ENCODE assay signal across 14 cellular contexts in the genomic region with DNA sequence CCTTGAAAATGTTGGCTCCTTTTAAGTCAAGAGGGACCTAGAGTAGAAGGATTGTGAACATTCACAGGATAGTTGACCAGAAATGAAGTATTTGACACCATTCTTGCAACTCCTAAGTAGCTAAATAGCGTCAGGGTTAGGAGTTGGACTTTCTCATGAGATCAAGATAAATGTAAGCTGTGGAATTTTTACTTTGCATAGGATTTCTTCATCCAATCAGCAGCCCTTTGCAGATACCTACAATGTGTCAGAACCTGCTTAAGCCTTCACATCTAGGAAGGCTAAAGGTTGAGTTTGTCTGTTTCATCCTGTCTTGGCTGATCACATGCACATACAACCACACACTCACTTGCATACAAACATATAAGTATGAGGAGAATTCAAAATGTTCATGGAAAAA. TPM values are rescaled to one million over a fixed set of nuclear protein-coding genes. Genes with fewer than 3 reads are reported as not detected.
DNase-seq lines count a peak whose midpoint lies in the region; ATAC-seq, FAIRE-seq and TF ChIP-seq lines count a peak whose summit lies in the region.
"Had no signal": no experiment of that assay in that cellular context is flagged by ENCODE, and none has a peak within 500 bp of the region (broad histone marks: within the 10 kb centered on the region; RNA-seq: fewer than 3 reads in every experiment).

No MANE protein-coding gene starts in this region.

- DNase-seq in GM23248 (no peak), T-helper 17 cell (no peak), immature natural killer cell (no peak), tibial artery (no peak), HAP-1 (ENCODE audit: low spot score in 2 of 2) (no peak), HepG2 (ENCODE audit: low spot score) (no peak), NCI-H2107 (lab: John Stamatoyannopoulos, UW) (no peak)
- DNase-seq: activated CD8-positive, alpha-beta memory T cell treated with anti-CD3 and anti-CD28 coated beads for 24 hours; effector CD4-positive, alpha-beta T cell; GOT3; left colon; NCI-H69 had no signal

- H3K36me3 Mint-ChIP-seq in T-helper 17 cell (ENCODE audit: low read depth) (peaks cover 8% of the 10 kb centered on the region), immature natural killer cell (peaks cover 3 to 25% (median 7%) of the 10 kb centered on the region in 3 donors)

- H3K4me2 ChIP-seq in GM23248 (ENCODE audit: unreplicated experiment) (no peak overlapping the region), HepG2 (ENCODE audit: low read depth, low read length) (no peak overlapping the region)
- H3K4me2 ChIP-seq: smooth muscle cell had no signal

- H4K20me1 ChIP-seq in GM23248 (ENCODE audit: insufficient read depth), result no peaks in the 10 kb centered on the region
- no peaks in the 10 kb centered on the region for H4K20me1 ChIP-seq in HepG2 (ENCODE audit: insufficient read depth, low read length)

- TF ChIP-seq CTCF in tibial artery (IDR thresholded peaks at IDR 0.05) (no peak), HepG2 (CRISPR knock-in tag; IDR thresholded peaks at IDR 0.05) (no peak)

- H3K4me1 Mint-ChIP-seq in T-helper 17 cell (peaks cover 85% of the 10 kb centered on the region), immature natural killer cell (peaks cover 94 to 96% of the 10 kb centered on the region in 2 donors)

- H3K27ac Mint-ChIP-seq in T-helper 17 cell (peak overlapping the region; percentile 99), immature natural killer cell (peak overlapping the region in 5 of 6 donors; percentile 61 to 100 (median 84))

- no peak for TF ChIP-seq POLR2A in HepG2 (IDR thresholded peaks at IDR 0.05; ENCODE audit: insufficient read depth in 1 of 2, low read depth in 2 of 2, low read length in 2 of 2)

- H3F3A ChIP-seq in GM23248 (ENCODE audit: insufficient read depth), result peaks cover 94% of the 10 kb centered on the region

- no peaks in the 10 kb centered on the region for H3K9me3 ChIP-seq in GM23248 (ENCODE audit: low read depth)
- H3K9me3 ChIP-seq in T-helper 17 cell (ENCODE audit: control insufficient read depth, low read length, poor library complexity, severe bottlenecking), result no peaks in the 10 kb centered on the region
- no peaks in the 10 kb centered on the region for H3K9me3 ChIP-seq in tibial artery
- peaks cover 2% of the 10 kb centered on the region; the same call in 1 of the 2 replicates for H3K9me3 ChIP-seq in HAP-1
- H3K9me3 ChIP-seq in HepG2 (ENCODE audit: low read length), result no peaks in the 10 kb centered on the region

- TF ChIP-seq EP300 in HepG2 (IDR thresholded peaks at IDR 0.05; ENCODE audit: low read depth in 2 of 2, low read length in 2 of 2) (no peak), HepG2 (CRISPR knock-in tag; IDR thresholded peaks at IDR 0.05; ENCODE audit: borderline replicate concordance) (no peak)

- 56 to 63% methylated on average over 1 of the region's 1 CpG for WGBS in GM23248 (ENCODE audit: low coverage in 1 of 2, low lambda C conversion rate in 2 of 2, missing lambda C conversion rate in 2 of 2), 2 experiments
- WGBS in HepG2 (ENCODE audit: low lambda C conversion rate), result 33% methylated on average over 1 of the region's 1 CpG

- no peaks in the 10 kb centered on the region for H3K9me2 ChIP-seq in GM23248 (ENCODE audit: insufficient read depth)

- H3K79me2 ChIP-seq in GM23248 (ENCODE audit: insufficient read depth) (peaks cover 95% of the 10 kb centered on the region), HepG2 (ENCODE audit: insufficient read depth, low read length) (no peaks in the 10 kb centered on the region)

- FAIRE-seq in HepG2 (lab: Jason Lieb, UNC), result no peak

- H3K4me1 ChIP-seq in GM23248 (ENCODE audit: insufficient read depth), result peaks cover 92% of the 10 kb centered on the region
- H3K4me1 ChIP-seq in tibial artery, result peaks cover 0 to 93% (median 67%) of the 10 kb centered on the region in 4 donors
- H3K4me1 ChIP-seq in HAP-1, result no peaks in the 10 kb centered on the region
- H3K4me1 ChIP-seq in HepG2 (ENCODE audit: insufficient read depth, low read length), result peaks cover 20% of the 10 kb centered on the region

- H3K27me3 Mint-ChIP-seq in T-helper 17 cell (no peaks in the 10 kb centered on the region), immature natural killer cell (ENCODE audit: low read depth in 3 of 3) (peaks cover 5 to 12% (median 7%) of the 10 kb centered on the region in 3 donors)

- intact Hi-C loops in tibial artery (cut with DNase I; ENCODE audit: low total_unique reads) (loop anchor here (10.0 kb wide), 2 partner anchors 94 to 836 kb away; no protein-coding TSS in a partner anchor), HepG2 (cut with micrococcal nuclease; ENCODE audit: unreplicated experiment) (no loop called here)

- POLR2A ChIA-PET in HepG2 (lab: Yijun Ruan, JAX), result no interaction called here

- no peak overlapping the region for H2AFZ ChIP-seq in GM23248
- H2AFZ ChIP-seq in HepG2 (ENCODE audit: low read length), result no peak overlapping the region

- H3K9me3 Mint-ChIP-seq in immature natural killer cell, result no peaks in the 10 kb centered on the region

- H3K9ac ChIP-seq in GM23248 (no peak overlapping the region), HepG2 (ENCODE audit: insufficient read depth, low read depth, low read length) (no peak overlapping the region)

- CTCF ChIA-PET in HepG2 (lab: Yijun Ruan, JAX; ENCODE audit: low intra/inter-chr PET ratio, low total read pairs), result no interaction called here

- BruUV-seq in HepG2 (replicated peaks; lab: Mats Ljungman, UMichigan), result no TSS peak

- H3K4me3 ChIP-seq in GM23248 (no peak overlapping the region), tibial artery (no peak overlapping the region), HAP-1 (no peak overlapping the region), HepG2 (replicated peaks in 1 of 3; ENCODE audit: insufficient read depth in 1 of 3, low read depth in 2 of 3, low read length in 3 of 3) (no peak overlapping the region)
- H3K4me3 ChIP-seq: cardiac muscle cell, smooth muscle cell had no signal

- H3K4me3 Mint-ChIP-seq in T-helper 17 cell, result peak overlapping the region; percentile 86
- H3K4me3 Mint-ChIP-seq in immature natural killer cell, result peak overlapping the region in 3 of 5 donors; percentile 12 to 30 (median 15)

- TF ChIP-seq RAD21 in HepG2 (CRISPR knock-in tag; IDR thresholded peaks at IDR 0.05), result no peak

- H3K36me3 ChIP-seq in GM23248 (ENCODE audit: low read depth), result peaks cover 17% of the 10 kb centered on the region; the same call in 1 of the 2 replicates
- no peaks in the 10 kb centered on the region for H3K36me3 ChIP-seq in tibial artery
- H3K36me3 ChIP-seq in HAP-1 (replicated peaks), result no peaks in the 10 kb centered on the region
- H3K36me3 ChIP-seq in HepG2 (replicated peaks in 1 of 2; ENCODE audit: control insufficient read depth in 1 of 2, insufficient read depth in 2 of 2, low read length in 2 of 2), result no peaks in the 10 kb centered on the region
- H3K36me3 ChIP-seq: cardiac muscle cell had no signal

- no peaks in the 10 kb centered on the region for H3K27me3 ChIP-seq in GM23248 (replicated peaks; ENCODE audit: insufficient read depth)
- H3K27me3 ChIP-seq in tibial artery, result no peaks in the 10 kb centered on the region
- H3K27me3 ChIP-seq in HAP-1 (ENCODE audit: low read depth), result no peaks in the 10 kb centered on the region
- no peaks in the 10 kb centered on the region; a peak in 1 of 5 replicates for H3K27me3 ChIP-seq in HepG2 (ENCODE audit: control insufficient read depth in 1 of 2, insufficient read depth in 2 of 2, low read length in 2 of 2)
- H3K27me3 ChIP-seq: cardiac muscle cell had no signal

- H3K27ac ChIP-seq in GM23248 (peak overlapping the region; percentile 99), tibial artery (peak overlapping the region; percentile 67 to 73), HepG2 (ENCODE audit: extremely low read length, insufficient read depth, low read length) (no peak overlapping the region)
- H3K27ac ChIP-seq: cardiac muscle cell had no signal

- in situ Hi-C loops in GM23248 (cut with MboI), result no loop called here
- in situ Hi-C loops in HAP-1 (cut with MboI; ENCODE audit: low sequenced_read_pairs), result no loop called here
- in situ Hi-C loops in HepG2 (cut with HindIII; ENCODE audit: extremely low pct_ligation_motif_present, low pct_unique_long_range_greater_than_20kb), result loop anchor here (10.0 kb wide), 1 partner anchor 56 kb away; no protein-coding TSS in a partner anchor

- ATAC-seq in T-helper 17 cell (no peak), HepG2 (no peak)
- ATAC-seq: left colon had no signal

TF ChIP-seq in HepG2, 621 proteins besides CTCF, POLR2A, EP300 and RAD21 (continues in another document):
- no peak for TF ChIP-seq TCF7 (IDR thresholded peaks at IDR 0.05; ENCODE audit: low read depth)

RNA-seq across cellular contexts. Expression of a gene that starts 32.3 kb away (rescaled TPM):
- 405 and 506 TPM in 2 replicates for total RNA-seq in GM23248 (2014; rRNA removed; shearing (Covaris generic))
- polyA plus RNA-seq in GM23248 (2016; fragmentation: Nextera tagmentation; extraction: Ambion mirVana) (519 and 523 TPM in 2 replicates), immature natural killer cell (100 to 1,000 TPM; 213 to 247 (median 216) TPM), HepG2 (2011; rRNA removed) (0.11 and 0.29 TPM in 2 replicates)
- total RNA-seq in T-helper 17 cell (1,000 to 10,000 TPM; 1,118 to 1,497 TPM), HepG2 (2016; rRNA removed; fragmentation: Illumina TruSeq; extraction: Trizol) (0.02 TPM in 1 of 2 replicates, not detected in the other)
- not detected in 2 replicates for total RNA-seq in HepG2 (2016; cell fraction: cytosol; rRNA removed; fragmentation: Illumina TruSeq; extraction: Trizol; ENCODE audit: low read depth)
- not detected in 2 replicates for total RNA-seq in HepG2 (2016; cell fraction: insoluble cytoplasmic fraction; rRNA removed; fragmentation: Illumina TruSeq; extraction: Trizol)
- total RNA-seq in HepG2 (2016; cell fraction: membrane; rRNA removed; fragmentation: Illumina TruSeq; extraction: Trizol), result not detected in 2 replicates
- total RNA-seq in HepG2 (2016; cell fraction: nucleus; rRNA removed; fragmentation: Illumina TruSeq; extraction: Trizol), result not detected in 2 replicates
- 0.16 and 0.21 TPM in 2 replicates for polyA plus RNA-seq in HepG2 (2011; cell fraction: cytosol; rRNA removed)
- polyA plus RNA-seq in HepG2 (2011; cell fraction: nucleus; rRNA removed), result not detected in 2 replicates
- not detected in 2 replicates for polyA plus RNA-seq in HepG2 (2012)
- polyA plus RNA-seq in HepG2 (2016; cell fraction: cytosol; fragmentation: Illumina TruSeq; extraction: Trizol; ENCODE audit: low read depth), result not detected in 2 replicates
- polyA plus RNA-seq in HepG2 (2016; cell fraction: insoluble cytoplasmic fraction; fragmentation: Illumina TruSeq; extraction: Trizol; ENCODE audit: low read depth), result not detected in 2 replicates
- not detected in 2 replicates for polyA plus RNA-seq in HepG2 (2016; cell fraction: membrane; fragmentation: Illumina TruSeq; extraction: Trizol; ENCODE audit: low read depth)
- polyA plus RNA-seq in HepG2 (2016; cell fraction: nucleus; fragmentation: Illumina TruSeq; extraction: Trizol; ENCODE audit: insufficient read depth, low read depth), result not detected in 2 replicates
- 343 TPM in 1 of 2 replicates, not detected in the other for polyA minus RNA-seq in HepG2 (2011; rRNA and poly(A)+ RNA removed; ENCODE audit: low replicate concordance)
- polyA minus RNA-seq in HepG2 (2011; cell fraction: cytosol; rRNA and poly(A)+ RNA removed), result 0.97 TPM in 1 of 2 replicates, not detected in the other
- polyA minus RNA-seq in HepG2 (2011; cell fraction: nucleus; rRNA and poly(A)+ RNA removed), result 0.39 and 0.62 TPM in 2 replicates

Comparison
In these comparisons a context has a peak if more than half of its experiments do, and no peak if none do; other contexts are left out.
1. RNA of a gene that starts 32.3 kb away (total RNA-seq): 1,118 to 1,497 TPM in T-helper 17 cell and 405 to 506 TPM in GM23248; 0.02 TPM in HepG2; every median in the first group is over 100 times any median in the second.